Comparison of ENCODE assay signal across 1 cellular context in genomic region chr7:24825931-24826661, GRCh38.
TF ChIP-seq lines count a peak whose summit lies in the region.

No MANE protein-coding gene starts in this region.

TF ChIP-seq in HepG2, 621 proteins besides CTCF, POLR2A, EP300 and RAD21 (continued from another document and continues in another):
- TF ChIP-seq CREB3 (CRISPR knock-in tag; IDR thresholded peaks at IDR 0.05) (no peak), TSC22D2 (CRISPR knock-in tag; IDR thresholded peaks at IDR 0.05; ENCODE audit: borderline replicate concordance) (no peak), MXI1 (IDR thresholded peaks at IDR 0.05; ENCODE audit: borderline replicate concordance, low read depth, low read length) (no peak; the same call in 2 of the 3 replicates), MED13 (CRISPR knock-in tag; IDR thresholded peaks at IDR 0.05) (no peak), ZNF562 (CRISPR knock-in tag; IDR thresholded peaks at IDR 0.05; ENCODE audit: borderline replicate concordance) (no peak), ZNF253 (CRISPR knock-in tag; IDR thresholded peaks at IDR 0.05; ENCODE audit: borderline replicate concordance) (no peak), TBX3 (IDR thresholded peaks at IDR 0.05; ENCODE audit: borderline replicate concordance) (no peak), HNRNPL (IDR thresholded peaks at IDR 0.05; ENCODE audit: low read depth, low read length) (no peak), PRDM15 (CRISPR knock-in tag; IDR thresholded peaks at IDR 0.05) (no peak), TMF1 (CRISPR knock-in tag; IDR thresholded peaks at IDR 0.05; ENCODE audit: low read depth) (no peak), RELA (CRISPR knock-in tag; IDR thresholded peaks at IDR 0.05) (no peak), CCDC6 (CRISPR knock-in tag; IDR thresholded peaks at IDR 0.05) (0 out of 2 replicates have a peak, but pooled peaks have one; percentile 9), ZNF260 (CRISPR knock-in tag; IDR thresholded peaks at IDR 0.05; ENCODE audit: borderline replicate concordance, low read depth) (no peak), ARID4A (CRISPR knock-in tag; IDR thresholded peaks at IDR 0.05; ENCODE audit: borderline replicate concordance) (no peak), DBP (CRISPR knock-in tag; IDR thresholded peaks at IDR 0.05; ENCODE audit: not compliant biosample characterization) (no peak), ATM (IDR thresholded peaks at IDR 0.05; ENCODE audit: borderline replicate concordance) (no peak), ZNF75D (CRISPR knock-in tag; IDR thresholded peaks at IDR 0.05; ENCODE audit: borderline replicate concordance) (no peak), ZNF746 (CRISPR knock-in tag; IDR thresholded peaks at IDR 0.05) (no peak), ARID3A (IDR thresholded peaks at IDR 0.05; ENCODE audit: low read depth, low read length) (no peak), SMAD9 (CRISPR knock-in tag; IDR thresholded peaks at IDR 0.05) (no peak), FOXP1 (IDR thresholded peaks at IDR 0.05) (no peak), FOXP1 (CRISPR knock-in tag; IDR thresholded peaks at IDR 0.05) (peak; percentile 3; the same call in 1 of the 2 replicates), SIN3A (IDR thresholded peaks at IDR 0.05; ENCODE audit: borderline replicate concordance, low read depth, low read length) (no peak), MYPOP (CRISPR knock-in tag; IDR thresholded peaks at IDR 0.05) (no peak), ETS1 (CRISPR knock-in tag; IDR thresholded peaks at IDR 0.05) (no peak), MXD3 (CRISPR knock-in tag; IDR thresholded peaks at IDR 0.05) (no peak), ZNF292 (CRISPR knock-in tag; IDR thresholded peaks at IDR 0.05; ENCODE audit: borderline replicate concordance, low read depth) (peak; percentile 65; the same call in 1 of the 2 replicates), ZNF891 (CRISPR knock-in tag; IDR thresholded peaks at IDR 0.05) (no peak), KDM5B (CRISPR knock-in tag; IDR thresholded peaks at IDR 0.05; ENCODE audit: borderline replicate concordance) (no peak), IRF2 (CRISPR knock-in tag; IDR thresholded peaks at IDR 0.05) (peak; percentile 74), ZNF30 (CRISPR knock-in tag; IDR thresholded peaks at IDR 0.05) (no peak), SATB2 (CRISPR knock-in tag; IDR thresholded peaks at IDR 0.05) (no peak), ZNF776 (CRISPR knock-in tag; IDR thresholded peaks at IDR 0.05) (no peak), TERF1 (CRISPR knock-in tag; IDR thresholded peaks at IDR 0.05) (no peak), ZSCAN12 (CRISPR knock-in tag; IDR thresholded peaks at IDR 0.05) (no peak), ZNF546 (CRISPR knock-in tag; conservative IDR thresholded peaks at IDR 0.05) (no peak), ZNF333 (CRISPR knock-in tag; IDR thresholded peaks at IDR 0.05; ENCODE audit: borderline replicate concordance) (no peak), RARA (CRISPR knock-in tag; IDR thresholded peaks at IDR 0.05) (peak; percentile 75), ETV5 (CRISPR knock-in tag; IDR thresholded peaks at IDR 0.05; ENCODE audit: borderline replicate concordance) (peak; percentile 54; the same call in 1 of the 2 replicates), SNAPC5 (CRISPR knock-in tag; IDR thresholded peaks at IDR 0.05; ENCODE audit: borderline replicate concordance) (no peak), DR1 (CRISPR knock-in tag; IDR thresholded peaks at IDR 0.05) (no peak), KAT2B (IDR thresholded peaks at IDR 0.05; ENCODE audit: borderline replicate concordance, low read depth, low read length) (no peak), ASH2L (IDR thresholded peaks at IDR 0.05; ENCODE audit: insufficient read length, low read depth, low read length) (peak; percentile 54), DMTF1 (CRISPR knock-in tag; IDR thresholded peaks at IDR 0.05) (no peak), FOXM1 (CRISPR knock-in tag; IDR thresholded peaks at IDR 0.05) (no peak), HOMEZ (CRISPR knock-in tag; IDR thresholded peaks at IDR 0.05; ENCODE audit: low read depth) (peak; percentile 90)
